Comparison of ENCODE assay signal across 9 cellular contexts in the genomic region with DNA sequence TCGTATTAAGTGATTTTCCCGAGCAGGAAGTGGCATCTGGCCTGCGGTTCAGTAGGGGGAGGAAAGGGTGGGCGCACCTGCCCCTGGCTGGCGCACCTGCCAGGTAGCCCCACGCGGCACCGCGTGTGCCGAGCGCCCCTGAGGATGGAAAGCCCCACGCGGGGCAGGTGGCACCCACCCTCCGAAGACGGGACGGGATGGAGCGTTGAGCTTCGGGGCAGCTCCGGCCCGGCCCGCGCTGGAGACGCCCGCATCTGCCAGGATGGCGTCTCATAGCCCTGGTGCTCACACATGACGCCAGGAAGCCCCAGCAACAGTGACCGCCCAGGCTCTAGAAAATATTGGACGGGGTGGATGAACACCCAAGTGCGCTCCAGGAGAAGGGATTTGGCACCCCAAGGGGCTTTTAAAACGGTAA. TPM values are rescaled to one million over a fixed set of nuclear protein-coding genes. Genes with fewer than 3 reads are reported as not detected.
DNase-seq lines count a peak whose midpoint lies in the region; ATAC-seq and TF ChIP-seq lines count a peak whose summit lies in the region.
"Had no signal": no experiment of that assay in that cellular context is flagged by ENCODE, and none has a peak within 500 bp of the region (broad histone marks: within the 10 kb centered on the region; RNA-seq: fewer than 3 reads in every experiment).

No MANE protein-coding gene starts in this region.

- ATAC-seq in T-cell (replicated peaks in 1 of 4): peak in 3 of 4 experiments; percentile 8 to 32 (median 13)
- no peak for ATAC-seq in HG02678 (IDR thresholded peaks at IDR 0.05; ENCODE audit: unreplicated experiment)

- H3K4me3 ChIP-seq in fibroblast of mammary gland (ENCODE audit: control insufficient read depth, low read depth, low read length): peak overlapping the region; percentile 38
- peak overlapping the region; percentile 11 for H3K4me3 ChIP-seq in rectal smooth muscle tissue (ENCODE audit: low read length)

- no peak overlapping the region for H3K9ac ChIP-seq in rectal smooth muscle tissue (ENCODE audit: low read length)

- CTCF ChIA-PET in T-cell (lab: Charles Lee): interaction anchor here (0.6 to 1.7 kb wide), 9 partner anchors 10 to 286 kb away, joined by 3 to 8 read pairs (median 4); no protein-coding TSS in a partner anchor

- peak overlapping the region in 1 of 2 donors; percentile 52 for H3K27ac Mint-ChIP-seq in T-cell

- H3K36me3 ChIP-seq in rectal smooth muscle tissue (ENCODE audit: control insufficient read depth, insufficient read depth, low read length): no peaks in the 10 kb centered on the region

- DNase-seq in DMS 273 (lab: John Stamatoyannopoulos, UW; ENCODE audit: unreplicated experiment) (peak; percentile 55), DMS 273 treated with DMSO at 0.1 percent for 48 hours (lab: John Stamatoyannopoulos, UW) (no peak), T-cell (peak in 4 of 34 experiments; percentile 20 to 48 (median 36)), fibroblast of mammary gland (ENCODE audit: low read depth) (no peak), AML-193 (lab: John Stamatoyannopoulos, UW) (no peak), mesenteric fat pad (ENCODE audit: low spot score) (no peak)

- H3K27me3 ChIP-seq in rectal smooth muscle tissue (ENCODE audit: control insufficient read depth, insufficient read depth, low read length): no peaks in the 10 kb centered on the region

- peak overlapping the region; percentile 89 for H3K27ac ChIP-seq in rectal smooth muscle tissue (ENCODE audit: low read depth, low read length)
- H3K27ac ChIP-seq: 22Rv1 had no signal

- TF ChIP-seq CTCF in fibroblast of mammary gland (conservative IDR thresholded peaks at IDR 0.05; ENCODE audit: control insufficient read depth, insufficient read depth, low read depth, low read length): no peak

- peak overlapping the region; percentile 78 to 90 (median 90) for H3K4me3 Mint-ChIP-seq in T-cell

- H3K36me3 Mint-ChIP-seq in T-cell: no peaks in the 10 kb centered on the region

- peaks cover 27 to 41% (median 31%) of the 10 kb centered on the region in 3 donors for H3K4me1 Mint-ChIP-seq in T-cell

- H3K9me3 Mint-ChIP-seq in T-cell: no peaks in the 10 kb centered on the region

- H3K4me1 ChIP-seq in rectal smooth muscle tissue (ENCODE audit: control insufficient read depth, insufficient read depth, low read length): peaks cover 12% of the 10 kb centered on the region

- peaks cover 0 to 3% of the 10 kb centered on the region in 2 donors for H3K27me3 Mint-ChIP-seq in T-cell

- POLR2A ChIA-PET in T-cell (lab: Charles Lee): interaction anchor here in 1 of 2 donors (0.7 kb wide), 3 partner anchors 12 to 130 kb away, joined by 5 to 7 read pairs (median 5); no protein-coding TSS in a partner anchor

RNA-seq across cellular contexts. Expression of a gene that starts 2.5 kb away (rescaled TPM):
- 100 to 1,000 TPM in 1 of 5 donors, 10 to 100 TPM in 4; 58.1 to 108 (median 66.0) TPM for total RNA-seq in T-cell
- 35.4 TPM for total RNA-seq in mesenteric fat pad
